In genomic region chr17:40347319-40348135, GRCh38 we compare ENCODE assay signal across 11 cellular contexts. TPM values are rescaled to one million over a fixed set of nuclear protein-coding genes. Genes with fewer than 3 reads are reported as not detected.
DNase-seq lines count a peak whose midpoint lies in the region; ATAC-seq, FAIRE-seq and TF ChIP-seq lines count a peak whose summit lies in the region.
"Had no signal": no experiment of that assay in that cellular context is flagged by ENCODE, and none has a peak within 500 bp of the region (broad histone marks: within the 10 kb centered on the region; RNA-seq: fewer than 3 reads in every experiment).

No MANE protein-coding gene starts in this region.

- H3K4me1 Mint-ChIP-seq in nephron, result peaks cover 76% of the 10 kb centered on the region

- H3K27ac ChIP-seq in A549 (peak overlapping the region in 1 of 2 experiments; percentile 92; a peak in 2 of 6 replicates), RWPE1 (peak overlapping the region; percentile 96), fibroblast of lung (ENCODE audit: insufficient read depth, low read length) (no peak overlapping the region)
- H3K27ac ChIP-seq: C4-2B had no signal

- CTCF ChIA-PET in A549 (lab: Yijun Ruan, JAX) (interaction anchor here (0.8 to 40.3 kb wide), 5 partner anchors 10 to 213 kb away, joined by 3 to 2395 read pairs (median 5); partner anchors contain the start of genes CDC6 and RARA), RWPE1 (lab: Yijun Ruan, JAX) (interaction anchor here (0.6 kb wide), 1 partner anchor 51 kb away, joined by 3 read pairs; no protein-coding TSS in a partner anchor)

- H3K9me3 ChIP-seq in A549 (no peaks in the 10 kb centered on the region), fibroblast of lung (ENCODE audit: control insufficient read depth, insufficient read depth, low read depth, low read length) (no peaks in the 10 kb centered on the region)

- H3K4me3 Mint-ChIP-seq in nephron, result peak overlapping the region; percentile 95 to 98 (median 97)

- no peak for FAIRE-seq in A549 (lab: Jason Lieb, UNC)

- no peak overlapping the region for H3K9ac ChIP-seq in fibroblast of lung (ENCODE audit: insufficient read depth, low read length)

- 89% methylated on average over 9 of the region's 9 CpGs for WGBS in A549 (ENCODE audit: missing lambda C conversion rate)

- H3K27me3 Mint-ChIP-seq in nephron (ENCODE audit: low read depth), result no peaks in the 10 kb centered on the region

- H2AFZ ChIP-seq in fibroblast of lung (ENCODE audit: low read length), result no peak overlapping the region

- DNase-seq in A549 (ENCODE audit: low read depth in 1 of 2, low spot score in 1 of 2) (no peak), RWPE1 (ENCODE audit: low spot score) (no peak), fibroblast of lung (ENCODE audit: low read depth in 2 of 2) (no peak), NCI-H1436 treated with DMSO at 0.1 percent for 48 hours (lab: John Stamatoyannopoulos, UW) (no peak)
- DNase-seq: stimulated activated naive CD4-positive, alpha-beta T cell had no signal

- peaks cover 32% of the 10 kb centered on the region for H3K79me2 ChIP-seq in fibroblast of lung (ENCODE audit: control insufficient read depth, insufficient read depth, low read length)

- peaks cover 24% of the 10 kb centered on the region for H3K36me3 Mint-ChIP-seq in nephron (ENCODE audit: low read depth)

- peak overlapping the region; percentile 86 to 99 (median 90) for H3K27ac Mint-ChIP-seq in nephron

- H3K4me1 ChIP-seq in A549, result peaks cover 100% of the 10 kb centered on the region
- H3K4me1 ChIP-seq in fibroblast of lung (ENCODE audit: control insufficient read depth, extremely low read depth, insufficient read depth, low read length), result peaks cover 57% of the 10 kb centered on the region

- no peaks in the 10 kb centered on the region for H4K20me1 ChIP-seq in fibroblast of lung (ENCODE audit: control insufficient read depth, extremely low read depth, insufficient read depth, low read length)

- H3K36me3 ChIP-seq in fibroblast of lung (ENCODE audit: control insufficient read depth, insufficient read depth, low read length), result peaks cover 17% of the 10 kb centered on the region

- ATAC-seq in A549 (no peak), GM21390 (IDR thresholded peaks at IDR 0.05; ENCODE audit: unreplicated experiment) (no peak), HG03442 (IDR thresholded peaks at IDR 0.05; ENCODE audit: unreplicated experiment) (no peak), GM21515 (IDR thresholded peaks at IDR 0.05; ENCODE audit: unreplicated experiment) (no peak)

- TF ChIP-seq EP300 in A549 (IDR thresholded peaks at IDR 0.05), result no peak

- no peaks in the 10 kb centered on the region for H3K27me3 ChIP-seq in fibroblast of lung (ENCODE audit: control insufficient read depth, insufficient read depth, low read length)

- POLR2A ChIA-PET in A549 (lab: Yijun Ruan, JAX) (interaction anchor here (1.1 kb wide), 1 partner anchor 30 kb away, joined by 9 read pairs; no protein-coding TSS in a partner anchor), RWPE1 (lab: Yijun Ruan, JAX; ENCODE audit: low non-redundant PET) (no interaction called here)

- no peaks in the 10 kb centered on the region for H3K9me3 Mint-ChIP-seq in nephron

- no peak for TF ChIP-seq POLR2A in A549 (IDR thresholded peaks at IDR 0.05; ENCODE audit: low read length)

- TF ChIP-seq CTCF in A549 (IDR thresholded peaks at IDR 0.05) (no peak), RWPE1 (conservative IDR thresholded peaks at IDR 0.05; ENCODE audit: low read depth) (no peak), fibroblast of lung (conservative IDR thresholded peaks at IDR 0.05 in 1 of 2, IDR thresholded peaks at IDR 0.05 in 1 of 2; ENCODE audit: low read depth in 1 of 2, low read length in 2 of 2) (no peak), nephron (IDR thresholded peaks at IDR 0.05; ENCODE audit: unreplicated experiment in 3 of 3) (no peak)

- no peak for TF ChIP-seq RAD21 in A549 (conservative IDR thresholded peaks at IDR 0.05 in 1 of 2, IDR thresholded peaks at IDR 0.05 in 1 of 2)

- H3K4me2 ChIP-seq in A549, result peak overlapping the region; percentile 97; the same call in 2 of the 3 replicates
- H3K4me2 ChIP-seq in fibroblast of lung (ENCODE audit: extremely low read depth, insufficient read depth, low read length), result peak overlapping the region; percentile 29

- H3K4me3 ChIP-seq in A549 (no peak overlapping the region), fibroblast of lung (replicated peaks in 1 of 4; ENCODE audit: control extremely low read depth in 1 of 4, insufficient read depth in 1 of 4, low read depth in 3 of 4, low read length in 4 of 4) (no peak overlapping the region)

TF ChIP-seq in A549, 52 proteins besides CTCF, POLR2A, EP300 and RAD21:
- TF ChIP-seq POLR2AphosphoS2 (conservative IDR thresholded peaks at IDR 0.05; ENCODE audit: low read length) (no peak), NPAS2 (CRISPR knock-in tag; IDR thresholded peaks at IDR 0.05; ENCODE audit: borderline replicate concordance) (no peak), SMC3 (IDR thresholded peaks at IDR 0.05) (no peak), HDAC2 (IDR thresholded peaks at IDR 0.05) (no peak), ESRRA (IDR thresholded peaks at IDR 0.05; ENCODE audit: borderline replicate concordance, low read length) (no peak), BHLHE40 (IDR thresholded peaks at IDR 0.05; ENCODE audit: low read depth, low read length) (no peak), ZFP36 (IDR thresholded peaks at IDR 0.05; ENCODE audit: borderline replicate concordance, partially characterized antibody) (no peak), HEYL (CRISPR knock-in tag; IDR thresholded peaks at IDR 0.05) (no peak)
- TF ChIP-seq, protein P1, sequence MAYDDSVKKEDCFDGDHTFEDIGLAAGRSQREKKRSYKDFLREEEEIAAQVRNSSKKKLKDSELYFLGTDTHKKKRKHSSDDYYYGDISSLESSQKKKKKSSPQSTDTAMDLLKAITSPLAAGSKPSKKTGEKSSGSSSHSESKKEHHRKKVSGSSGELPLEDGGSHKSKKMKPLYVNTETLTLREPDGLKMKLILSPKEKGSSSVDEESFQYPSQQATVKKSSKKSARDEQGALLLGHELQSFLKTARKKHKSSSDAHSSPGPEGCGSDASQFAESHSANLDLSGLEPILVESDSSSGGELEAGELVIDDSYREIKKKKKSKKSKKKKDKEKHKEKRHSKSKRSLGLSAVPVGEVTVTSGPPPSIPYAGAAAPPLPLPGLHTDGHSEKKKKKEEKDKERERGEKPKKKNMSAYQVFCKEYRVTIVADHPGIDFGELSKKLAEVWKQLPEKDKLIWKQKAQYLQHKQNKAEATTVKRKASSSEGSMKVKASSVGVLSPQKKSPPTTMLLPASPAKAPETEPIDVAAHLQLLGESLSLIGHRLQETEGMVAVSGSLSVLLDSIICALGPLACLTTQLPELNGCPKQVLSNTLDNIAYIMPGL (CRISPR knock-in tag; IDR thresholded peaks at IDR 0.05; ENCODE audit: borderline replicate concordance), result no peak
TF ChIP-seq in A549: peak in this region for 0.

RNA-seq across cellular contexts. Expression of gene GJD3, which starts 17.0 kb away (rescaled TPM):
- polyA plus RNA-seq in A549 (2011; rRNA removed) (0.09 TPM in 1 of 2 replicates, not detected in the other), A549 (2017; fragmentation: RNase III; extraction: RNeasy Plus Mini Kit Qiagen cat#74134 plus additional on column Dnase treatment) (0.40 to 1.2 TPM (median 0.70 TPM) in 3 replicates), fibroblast of lung (0.16 and 0.99 TPM in 2 replicates)
- 0.21 and 0.41 TPM in 2 replicates for polyA plus RNA-seq in A549 (2012; cell fraction: cytosol; rRNA removed)
- 0.36 and 0.82 TPM in 2 replicates for polyA plus RNA-seq in A549 (2012; cell fraction: nucleus; rRNA removed)
- polyA minus RNA-seq in A549 (2011; rRNA and poly(A)+ RNA removed), result not detected in 2 replicates
- total RNA-seq in fibroblast of lung, result 3.9 and 4.3 TPM in 2 replicates
- 0.36 TPM in 1 of 2 replicates, not detected in the other for polyA plus RNA-seq in fibroblast of lung (2012)
- 0.63 TPM in 1 of 2 replicates, not detected in the other for polyA minus RNA-seq in fibroblast of lung (ENCODE audit: low replicate concordance)
- total RNA-seq: kidney epithelial cell had no signal

RNA-seq across cellular contexts. Expression of gene RARA, which starts 38.5 kb away (rescaled TPM):
- 8.6 and 9.9 TPM in 2 replicates for polyA plus RNA-seq in A549 (2011; rRNA removed)
- polyA plus RNA-seq in A549 (2012; cell fraction: cytosol; rRNA removed), result 6.5 and 11.0 TPM in 2 replicates
- polyA plus RNA-seq in A549 (2012; cell fraction: nucleus; rRNA removed), result 17.6 and 21.1 TPM in 2 replicates
- 17.2 to 18.5 TPM (median 17.9 TPM) in 3 replicates for polyA plus RNA-seq in A549 (2017; fragmentation: RNase III; extraction: RNeasy Plus Mini Kit Qiagen cat#74134 plus additional on column Dnase treatment)
- polyA minus RNA-seq in A549 (2011; rRNA and poly(A)+ RNA removed), result 11.6 and 12.9 TPM in 2 replicates
- total RNA-seq in fibroblast of lung, result 7.8 and 10.5 TPM in 2 replicates
- polyA plus RNA-seq in fibroblast of lung, result 7.0 and 7.6 TPM in 2 replicates
- 27.6 and 29.8 TPM in 2 replicates for polyA plus RNA-seq in fibroblast of lung (2012)
- 39.2 and 44.6 TPM in 2 replicates for polyA minus RNA-seq in fibroblast of lung (ENCODE audit: low replicate concordance)

RNA-seq across cellular contexts. Expression of gene CDC6, which starts 59.8 kb away (rescaled TPM):
- polyA plus RNA-seq in A549 (2011; rRNA removed) (71.4 and 79.5 TPM in 2 replicates), A549 (2017; fragmentation: RNase III; extraction: RNeasy Plus Mini Kit Qiagen cat#74134 plus additional on column Dnase treatment) (66.6 to 67.5 TPM (median 67.0 TPM) in 3 replicates), fibroblast of lung (16.3 and 45.4 TPM in 2 replicates)
- polyA plus RNA-seq in A549 (2012; cell fraction: cytosol; rRNA removed), result 41.7 and 44.4 TPM in 2 replicates
- 29.8 and 45.7 TPM in 2 replicates for polyA plus RNA-seq in A549 (2012; cell fraction: nucleus; rRNA removed)
- polyA minus RNA-seq in A549 (2011; rRNA and poly(A)+ RNA removed), result 27.0 and 28.3 TPM in 2 replicates
- 1.3 and 4.5 TPM in 2 replicates for total RNA-seq in fibroblast of lung
- 9.1 and 27.8 TPM in 2 replicates for polyA plus RNA-seq in fibroblast of lung (2012)
- polyA minus RNA-seq in fibroblast of lung (ENCODE audit: low replicate concordance), result 2.0 and 6.4 TPM in 2 replicates
